Comparison of ENCODE assay signal across 1 cellular context in the genomic region with DNA sequence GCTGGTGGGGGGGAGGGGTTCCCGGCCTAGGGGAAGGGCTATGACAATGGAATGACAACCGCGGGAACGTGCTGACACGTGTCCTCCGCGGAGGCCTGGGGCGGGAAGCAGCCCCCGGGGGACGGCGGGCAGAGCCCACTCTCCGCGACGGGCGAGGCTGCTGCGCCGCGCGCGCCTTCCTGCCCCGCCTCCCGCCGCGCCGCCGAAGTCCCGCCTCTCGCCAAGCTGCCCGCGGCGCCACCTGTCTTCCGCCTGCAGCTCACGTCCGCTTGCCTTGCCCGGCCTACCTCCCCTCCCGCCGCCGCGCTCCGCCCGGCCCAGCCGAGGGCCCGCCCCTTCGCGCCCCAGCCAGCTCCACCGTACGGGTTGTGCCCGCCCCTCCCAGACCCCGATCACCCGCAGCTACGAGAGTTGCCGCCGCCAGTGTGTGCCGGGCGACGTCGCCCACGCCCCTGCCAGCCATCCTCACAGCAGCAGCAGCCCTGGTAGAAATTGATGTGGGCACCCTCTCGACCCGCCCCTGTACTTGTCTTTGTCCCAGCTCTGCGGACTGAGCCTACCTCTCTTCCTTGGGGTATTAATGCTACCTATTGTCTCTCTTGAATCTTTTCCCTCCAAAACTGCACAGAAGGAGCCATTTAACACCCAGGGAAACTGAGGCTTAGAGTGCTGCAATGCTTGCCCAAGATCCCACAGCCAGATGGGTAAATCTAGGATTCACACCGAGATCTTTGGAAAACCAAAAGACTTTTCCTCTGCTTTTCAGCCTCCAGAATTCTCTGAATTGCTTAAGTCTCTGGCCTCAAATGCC.
TF ChIP-seq lines count a peak whose summit lies in the region.

A gene with protein sequence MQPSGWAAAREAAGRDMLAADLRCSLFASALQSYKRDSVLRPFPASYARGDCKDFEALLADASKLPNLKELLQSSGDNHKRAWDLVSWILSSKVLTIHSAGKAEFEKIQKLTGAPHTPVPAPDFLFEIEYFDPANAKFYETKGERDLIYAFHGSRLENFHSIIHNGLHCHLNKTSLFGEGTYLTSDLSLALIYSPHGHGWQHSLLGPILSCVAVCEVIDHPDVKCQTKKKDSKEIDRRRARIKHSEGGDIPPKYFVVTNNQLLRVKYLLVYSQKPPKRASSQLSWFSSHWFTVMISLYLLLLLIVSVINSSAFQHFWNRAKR (minus strand): TSS at position 180 of the 811 bp plus-strand sequence. CDS start 457 bp downstream, outside the sequence.

TF ChIP-seq in GM12878, 131 proteins besides CTCF, POLR2A, EP300 and RAD21 (continued from another document and continues in another):
- no peak for TF ChIP-seq KLF5 (IDR thresholded peaks at IDR 0.05; ENCODE audit: partially characterized antibody)
- TF ChIP-seq, protein P1, sequence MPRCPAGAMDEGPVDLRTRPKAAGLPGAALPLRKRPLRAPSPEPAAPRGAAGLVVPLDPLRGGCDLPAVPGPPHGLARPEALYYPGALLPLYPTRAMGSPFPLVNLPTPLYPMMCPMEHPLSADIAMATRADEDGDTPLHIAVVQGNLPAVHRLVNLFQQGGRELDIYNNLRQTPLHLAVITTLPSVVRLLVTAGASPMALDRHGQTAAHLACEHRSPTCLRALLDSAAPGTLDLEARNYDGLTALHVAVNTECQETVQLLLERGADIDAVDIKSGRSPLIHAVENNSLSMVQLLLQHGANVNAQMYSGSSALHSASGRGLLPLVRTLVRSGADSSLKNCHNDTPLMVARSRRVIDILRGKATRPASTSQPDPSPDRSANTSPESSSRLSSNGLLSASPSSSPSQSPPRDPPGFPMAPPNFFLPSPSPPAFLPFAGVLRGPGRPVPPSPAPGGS (IDR thresholded peaks at IDR 0.05; ENCODE audit: borderline replicate concordance, insufficient read depth, low read depth, low read length, poor library complexity, severe bottlenecking), result no peak
- TF ChIP-seq EGR1 (IDR thresholded peaks at IDR 0.05; ENCODE audit: borderline replicate concordance in 1 of 2, low read depth in 2 of 2, low read length in 2 of 2), result 0 out of 3 replicates have a peak, but pooled peaks of 1 of the 2 experiments have one; percentile 32
- peak; percentile 68 for TF ChIP-seq GATAD2B (conservative IDR thresholded peaks at IDR 0.05; ENCODE audit: low read depth)
- TF ChIP-seq TARDBP (IDR thresholded peaks at IDR 0.05; ENCODE audit: borderline replicate concordance), result no peak
- no peak for TF ChIP-seq SREBF2 (IDR thresholded peaks at IDR 0.05; ENCODE audit: low read length)
- TF ChIP-seq, protein P2, sequence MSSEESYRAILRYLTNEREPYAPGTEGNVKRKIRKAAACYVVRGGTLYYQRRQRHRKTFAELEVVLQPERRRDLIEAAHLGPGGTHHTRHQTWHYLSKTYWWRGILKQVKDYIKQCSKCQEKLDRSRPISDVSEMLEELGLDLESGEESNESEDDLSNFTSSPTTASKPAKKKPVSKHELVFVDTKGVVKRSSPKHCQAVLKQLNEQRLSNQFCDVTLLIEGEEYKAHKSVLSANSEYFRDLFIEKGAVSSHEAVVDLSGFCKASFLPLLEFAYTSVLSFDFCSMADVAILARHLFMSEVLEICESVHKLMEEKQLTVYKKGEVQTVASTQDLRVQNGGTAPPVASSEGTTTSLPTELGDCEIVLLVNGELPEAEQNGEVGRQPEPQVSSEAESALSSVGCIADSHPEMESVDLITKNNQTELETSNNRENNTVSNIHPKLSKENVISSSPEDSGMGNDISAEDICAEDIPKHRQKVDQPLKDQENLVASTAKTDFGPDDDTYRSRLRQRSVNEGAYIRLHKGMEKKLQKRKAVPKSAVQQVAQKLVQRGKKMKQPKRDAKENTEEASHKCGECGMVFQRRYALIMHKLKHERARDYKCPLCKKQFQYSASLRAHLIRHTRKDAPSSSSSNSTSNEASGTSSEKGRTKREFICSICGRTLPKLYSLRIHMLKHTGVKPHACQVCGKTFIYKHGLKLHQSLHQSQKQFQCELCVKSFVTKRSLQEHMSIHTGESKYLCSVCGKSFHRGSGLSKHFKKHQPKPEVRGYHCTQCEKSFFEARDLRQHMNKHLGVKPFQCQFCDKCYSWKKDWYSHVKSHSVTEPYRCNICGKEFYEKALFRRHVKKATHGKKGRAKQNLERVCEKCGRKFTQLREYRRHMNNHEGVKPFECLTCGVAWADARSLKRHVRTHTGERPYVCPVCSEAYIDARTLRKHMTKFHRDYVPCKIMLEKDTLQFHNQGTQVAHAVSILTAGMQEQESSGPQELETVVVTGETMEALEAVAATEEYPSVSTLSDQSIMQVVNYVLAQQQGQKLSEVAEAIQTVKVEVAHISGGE (CRISPR knock-in tag; IDR thresholded peaks at IDR 0.05), result no peak
- peak; percentile 83 for TF ChIP-seq BACH1 (IDR thresholded peaks at IDR 0.05; ENCODE audit: borderline replicate concordance)
- peak; percentile 28; the same call in 1 of the 2 replicates for TF ChIP-seq CREM (IDR thresholded peaks at IDR 0.05; ENCODE audit: low read depth)
- no peak for TF ChIP-seq MTA3 (IDR thresholded peaks at IDR 0.05; ENCODE audit: borderline replicate concordance, low read length)
- TF ChIP-seq MEF2A (IDR thresholded peaks at IDR 0.05; ENCODE audit: insufficient read depth, low read depth, low read length), result no peak
- TF ChIP-seq, protein P3, sequence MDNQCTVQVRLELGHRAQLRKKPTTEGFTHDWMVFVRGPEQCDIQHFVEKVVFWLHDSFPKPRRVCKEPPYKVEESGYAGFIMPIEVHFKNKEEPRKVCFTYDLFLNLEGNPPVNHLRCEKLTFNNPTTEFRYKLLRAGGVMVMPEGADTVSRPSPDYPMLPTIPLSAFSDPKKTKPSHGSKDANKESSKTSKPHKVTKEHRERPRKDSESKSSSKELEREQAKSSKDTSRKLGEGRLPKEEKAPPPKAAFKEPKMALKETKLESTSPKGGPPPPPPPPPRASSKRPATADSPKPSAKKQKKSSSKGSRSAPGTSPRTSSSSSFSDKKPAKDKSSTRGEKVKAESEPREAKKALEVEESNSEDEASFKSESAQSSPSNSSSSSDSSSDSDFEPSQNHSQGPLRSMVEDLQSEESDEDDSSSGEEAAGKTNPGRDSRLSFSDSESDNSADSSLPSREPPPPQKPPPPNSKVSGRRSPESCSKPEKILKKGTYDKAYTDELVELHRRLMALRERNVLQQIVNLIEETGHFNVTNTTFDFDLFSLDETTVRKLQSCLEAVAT (IDR thresholded peaks at IDR 0.05), result no peak
- peak; percentile 16; the same call in 1 of the 2 replicates for TF ChIP-seq NR2F1 (conservative IDR thresholded peaks at IDR 0.05)
- TF ChIP-seq, protein P4, sequence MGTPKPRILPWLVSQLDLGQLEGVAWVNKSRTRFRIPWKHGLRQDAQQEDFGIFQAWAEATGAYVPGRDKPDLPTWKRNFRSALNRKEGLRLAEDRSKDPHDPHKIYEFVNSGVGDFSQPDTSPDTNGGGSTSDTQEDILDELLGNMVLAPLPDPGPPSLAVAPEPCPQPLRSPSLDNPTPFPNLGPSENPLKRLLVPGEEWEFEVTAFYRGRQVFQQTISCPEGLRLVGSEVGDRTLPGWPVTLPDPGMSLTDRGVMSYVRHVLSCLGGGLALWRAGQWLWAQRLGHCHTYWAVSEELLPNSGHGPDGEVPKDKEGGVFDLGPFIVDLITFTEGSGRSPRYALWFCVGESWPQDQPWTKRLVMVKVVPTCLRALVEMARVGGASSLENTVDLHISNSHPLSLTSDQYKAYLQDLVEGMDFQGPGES (IDR thresholded peaks at IDR 0.05), result no peak
- peak; percentile 77 for TF ChIP-seq MXI1 (IDR thresholded peaks at IDR 0.05; ENCODE audit: low read depth, low read length)
- TF ChIP-seq STAT1 (conservative IDR thresholded peaks at IDR 0.05), result no peak
- TF ChIP-seq SIX5 (IDR thresholded peaks at IDR 0.05; ENCODE audit: low read depth, low read length, severe bottlenecking), result no peak
- TF ChIP-seq, protein P5, sequence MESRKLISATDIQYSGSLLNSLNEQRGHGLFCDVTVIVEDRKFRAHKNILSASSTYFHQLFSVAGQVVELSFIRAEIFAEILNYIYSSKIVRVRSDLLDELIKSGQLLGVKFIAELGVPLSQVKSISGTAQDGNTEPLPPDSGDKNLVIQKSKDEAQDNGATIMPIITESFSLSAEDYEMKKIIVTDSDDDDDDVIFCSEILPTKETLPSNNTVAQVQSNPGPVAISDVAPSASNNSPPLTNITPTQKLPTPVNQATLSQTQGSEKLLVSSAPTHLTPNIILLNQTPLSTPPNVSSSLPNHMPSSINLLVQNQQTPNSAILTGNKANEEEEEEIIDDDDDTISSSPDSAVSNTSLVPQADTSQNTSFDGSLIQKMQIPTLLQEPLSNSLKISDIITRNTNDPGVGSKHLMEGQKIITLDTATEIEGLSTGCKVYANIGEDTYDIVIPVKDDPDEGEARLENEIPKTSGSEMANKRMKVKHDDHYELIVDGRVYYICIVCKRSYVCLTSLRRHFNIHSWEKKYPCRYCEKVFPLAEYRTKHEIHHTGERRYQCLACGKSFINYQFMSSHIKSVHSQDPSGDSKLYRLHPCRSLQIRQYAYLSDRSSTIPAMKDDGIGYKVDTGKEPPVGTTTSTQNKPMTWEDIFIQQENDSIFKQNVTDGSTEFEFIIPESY (IDR thresholded peaks at IDR 0.05), result no peak
- TF ChIP-seq SMAD1 (IDR thresholded peaks at IDR 0.05; ENCODE audit: low read depth, partially characterized antibody), result no peak
- TF ChIP-seq LARP7 (IDR thresholded peaks at IDR 0.05), result 0 out of 2 replicates have a peak, but pooled peaks have one; percentile 66
- TF ChIP-seq, protein P6, sequence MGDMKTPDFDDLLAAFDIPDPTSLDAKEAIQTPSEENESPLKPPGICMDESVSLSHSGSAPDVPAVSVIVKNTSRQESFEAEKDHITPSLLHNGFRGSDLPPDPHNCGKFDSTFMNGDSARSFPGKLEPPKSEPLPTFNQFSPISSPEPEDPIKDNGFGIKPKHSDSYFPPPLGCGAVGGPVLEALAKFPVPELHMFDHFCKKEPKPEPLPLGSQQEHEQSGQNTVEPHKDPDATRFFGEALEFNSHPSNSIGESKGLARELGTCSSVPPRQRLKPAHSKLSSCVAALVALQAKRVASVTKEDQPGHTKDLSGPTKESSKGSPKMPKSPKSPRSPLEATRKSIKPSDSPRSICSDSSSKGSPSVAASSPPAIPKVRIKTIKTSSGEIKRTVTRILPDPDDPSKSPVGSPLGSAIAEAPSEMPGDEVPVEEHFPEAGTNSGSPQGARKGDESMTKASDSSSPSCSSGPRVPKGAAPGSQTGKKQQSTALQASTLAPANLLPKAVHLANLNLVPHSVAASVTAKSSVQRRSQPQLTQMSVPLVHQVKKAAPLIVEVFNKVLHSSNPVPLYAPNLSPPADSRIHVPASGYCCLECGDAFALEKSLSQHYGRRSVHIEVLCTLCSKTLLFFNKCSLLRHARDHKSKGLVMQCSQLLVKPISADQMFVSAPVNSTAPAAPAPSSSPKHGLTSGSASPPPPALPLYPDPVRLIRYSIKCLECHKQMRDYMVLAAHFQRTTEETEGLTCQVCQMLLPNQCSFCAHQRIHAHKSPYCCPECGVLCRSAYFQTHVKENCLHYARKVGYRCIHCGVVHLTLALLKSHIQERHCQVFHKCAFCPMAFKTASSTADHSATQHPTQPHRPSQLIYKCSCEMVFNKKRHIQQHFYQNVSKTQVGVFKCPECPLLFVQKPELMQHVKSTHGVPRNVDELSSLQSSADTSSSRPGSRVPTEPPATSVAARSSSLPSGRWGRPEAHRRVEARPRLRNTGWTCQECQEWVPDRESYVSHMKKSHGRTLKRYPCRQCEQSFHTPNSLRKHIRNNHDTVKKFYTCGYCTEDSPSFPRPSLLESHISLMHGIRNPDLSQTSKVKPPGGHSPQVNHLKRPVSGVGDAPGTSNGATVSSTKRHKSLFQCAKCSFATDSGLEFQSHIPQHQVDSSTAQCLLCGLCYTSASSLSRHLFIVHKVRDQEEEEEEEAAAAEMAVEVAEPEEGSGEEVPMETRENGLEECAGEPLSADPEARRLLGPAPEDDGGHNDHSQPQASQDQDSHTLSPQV (IDR thresholded peaks at IDR 0.05), result 0 out of 2 replicates have a peak, but pooled peaks have one; percentile 47
- peak; percentile 55; the same call in 1 of the 2 replicates for TF ChIP-seq POLR2AphosphoS2 (IDR thresholded peaks at IDR 0.05; ENCODE audit: low read depth, low read length)
- no peak for TF ChIP-seq ESRRA (IDR thresholded peaks at IDR 0.05; ENCODE audit: low read length)
- TF ChIP-seq TCF3 (IDR thresholded peaks at IDR 0.05; ENCODE audit: borderline replicate concordance, insufficient read depth, low read depth, low read length), result peak; percentile 85
- TF ChIP-seq CBX3 (IDR thresholded peaks at IDR 0.05; ENCODE audit: borderline replicate concordance, low read depth), result no peak
- TF ChIP-seq NRF1 (conservative IDR thresholded peaks at IDR 0.05; ENCODE audit: low read depth, low read length), result 0 out of 2 replicates have a peak, but pooled peaks have one; percentile 10
- peak; percentile 35; the same call in 1 of the 2 replicates for TF ChIP-seq ZNF24 (IDR thresholded peaks at IDR 0.05)
- TF ChIP-seq SP1 (IDR thresholded peaks at IDR 0.05; ENCODE audit: low read depth, low read length), result no peak
- TF ChIP-seq SMARCA5 (IDR thresholded peaks at IDR 0.05), result peak; percentile 60; the same call in 1 of the 2 replicates
- TF ChIP-seq, protein P7, sequence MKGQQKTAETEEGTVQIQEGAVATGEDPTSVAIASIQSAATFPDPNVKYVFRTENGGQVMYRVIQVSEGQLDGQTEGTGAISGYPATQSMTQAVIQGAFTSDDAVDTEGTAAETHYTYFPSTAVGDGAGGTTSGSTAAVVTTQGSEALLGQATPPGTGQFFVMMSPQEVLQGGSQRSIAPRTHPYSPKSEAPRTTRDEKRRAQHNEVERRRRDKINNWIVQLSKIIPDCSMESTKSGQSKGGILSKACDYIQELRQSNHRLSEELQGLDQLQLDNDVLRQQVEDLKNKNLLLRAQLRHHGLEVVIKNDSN (IDR thresholded peaks at IDR 0.05; ENCODE audit: borderline replicate concordance, extremely low read length, insufficient read depth, low read depth, low read length), result no peak
- TF ChIP-seq TAF1 (IDR thresholded peaks at IDR 0.05; ENCODE audit: borderline replicate concordance, low read depth, low read length), result peak; percentile 34; the same call in 1 of the 2 replicates
- TF ChIP-seq, protein P8, sequence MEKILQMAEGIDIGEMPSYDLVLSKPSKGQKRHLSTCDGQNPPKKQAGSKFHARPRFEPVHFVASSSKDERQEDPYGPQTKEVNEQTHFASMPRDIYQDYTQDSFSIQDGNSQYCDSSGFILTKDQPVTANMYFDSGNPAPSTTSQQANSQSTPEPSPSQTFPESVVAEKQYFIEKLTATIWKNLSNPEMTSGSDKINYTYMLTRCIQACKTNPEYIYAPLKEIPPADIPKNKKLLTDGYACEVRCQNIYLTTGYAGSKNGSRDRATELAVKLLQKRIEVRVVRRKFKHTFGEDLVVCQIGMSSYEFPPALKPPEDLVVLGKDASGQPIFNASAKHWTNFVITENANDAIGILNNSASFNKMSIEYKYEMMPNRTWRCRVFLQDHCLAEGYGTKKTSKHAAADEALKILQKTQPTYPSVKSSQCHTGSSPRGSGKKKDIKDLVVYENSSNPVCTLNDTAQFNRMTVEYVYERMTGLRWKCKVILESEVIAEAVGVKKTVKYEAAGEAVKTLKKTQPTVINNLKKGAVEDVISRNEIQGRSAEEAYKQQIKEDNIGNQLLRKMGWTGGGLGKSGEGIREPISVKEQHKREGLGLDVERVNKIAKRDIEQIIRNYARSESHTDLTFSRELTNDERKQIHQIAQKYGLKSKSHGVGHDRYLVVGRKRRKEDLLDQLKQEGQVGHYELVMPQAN (conservative IDR thresholded peaks at IDR 0.05), result peak; percentile 71
- TF ChIP-seq POLR2AphosphoS5 (IDR thresholded peaks at IDR 0.05; ENCODE audit: low read length), result peak; percentile 63; the same call in 1 of the 2 replicates
- TF ChIP-seq POU2F2 (IDR thresholded peaks at IDR 0.05; ENCODE audit: borderline replicate concordance, low read depth, low read length), result 0 out of 3 replicates have a peak, but pooled peaks have one; percentile 17
